ENCODE assay signal across 32 cellular contexts in genomic region chr13:19266979-19267378, GRCh38.
"Had no signal": no experiment of that assay in that cellular context is flagged by ENCODE, and none has a peak within 500 bp of the region (broad histone marks: within the 10 kb centered on the region; RNA-seq: fewer than 3 reads in every experiment).

No MANE protein-coding gene starts in this region.

- H3K9me3 ChIP-seq: ascending aorta, colonic mucosa, SJSA1 had no signal

- H3K27me3 Mint-ChIP-seq: activated CD4-positive, alpha-beta memory T cell treated with anti-CD3 and anti-CD28 coated beads, Interleukin-2, amount 10 ng/mL, durations not matched to agents 7 days and 5 days; activated CD8-positive, alpha-beta memory T cell treated with anti-CD3 and anti-CD28 coated beads, Interleukin-2, amount 10 ng/mL, durations not matched to agents 7 days and 5 days; central memory CD8-positive, alpha-beta T cell had no signal

- H3K4me1 ChIP-seq: ascending aorta, colonic mucosa, SJSA1 had no signal

- H3K36me3 ChIP-seq: ascending aorta, cardiac muscle cell, colonic mucosa, SJSA1, WERI-Rb-1 had no signal

- H3K27ac Mint-ChIP-seq: activated CD4-positive, alpha-beta memory T cell treated with anti-CD3 and anti-CD28 coated beads, Interleukin-2, amount 10 ng/mL, durations not matched to agents 7 days and 5 days; activated CD8-positive, alpha-beta memory T cell treated with anti-CD3 and anti-CD28 coated beads, Interleukin-2, amount 10 ng/mL, durations not matched to agents 7 days and 5 days; activated naive CD8-positive, alpha-beta T cell treated with anti-CD3 and anti-CD28 coated beads for 36 hours had no signal

- H3K9me3 Mint-ChIP-seq: activated CD4-positive, alpha-beta memory T cell treated with anti-CD3 and anti-CD28 coated beads, Interleukin-2, amount 10 ng/mL, durations not matched to agents 7 days and 5 days; activated naive CD8-positive, alpha-beta T cell treated with anti-CD3 and anti-CD28 coated beads for 36 hours; central memory CD8-positive, alpha-beta T cell had no signal

- H3K27me3 ChIP-seq: ascending aorta, cardiac muscle cell, colonic mucosa, SJSA1 had no signal

- DNase-seq: activated CD4-positive, alpha-beta memory T cell treated with anti-CD3 and anti-CD28 coated beads, Interleukin-2, amount 10 ng/mL, durations not matched to agents 7 days and 5 days; activated CD4-positive, alpha-beta T cell treated with anti-CD3 and anti-CD28 coated beads for 1 hour; activated CD4-positive, alpha-beta T cell treated with anti-CD3 and anti-CD28 coated beads for 48 hours; activated CD4-positive, CD25-positive, alpha-beta regulatory T cell; activated CD8-positive, alpha-beta memory T cell treated with anti-CD3 and anti-CD28 coated beads for 24 hours; activated CD8-positive, alpha-beta memory T cell treated with anti-CD3 and anti-CD28 coated beads, Interleukin-2, amount 10 ng/mL, durations not matched to agents 7 days and 5 days; activated CD8-positive, alpha-beta memory T cell treated with anti-CD3 and anti-CD28 coated beads, Interleukin-2, amount 50 U/mL, for 48 hours; activated effector memory CD4-positive, alpha-beta T cell treated with Interleukin-2 at 50 U/mL for 16 hours; activated naive CD4-positive, alpha-beta T cell; activated naive CD4-positive, alpha-beta T cell treated with anti-CD3 and anti-CD28 coated beads, Interleukin-2, amount 50 U/mL, for 16 hours; activated naive CD8-positive, alpha-beta T cell treated with anti-CD3 and anti-CD28 coated beads for 36 hours; activated T-cell treated with anti-CD3 and anti-CD28 coated beads, Interleukin-2, amount 50 U/mL, for 48 hours; amygdala; colonic mucosa; NCI-H1105; NCI-H1417 treated with DMSO at 0.1 percent for 48 hours; NCI-H1694; NCI-H1930; NCI-H2081 treated with DMSO at 0.1 percent for 48 hours; NCI-H226; NCI-H446 treated with DMSO at 0.1 percent for 48 hours; NCI-H524; NCI-H69; NCI-H82; SHP77 treated with DMSO at 0.1 percent for 48 hours; T1000; WERI-Rb-1 had no signal

- H3K4me3 ChIP-seq: ascending aorta, cardiac muscle cell, colonic mucosa, SJSA1 had no signal

- H3K27ac ChIP-seq: ascending aorta, cardiac muscle cell, colonic mucosa, SJSA1, WERI-Rb-1 had no signal

- H3K36me3 Mint-ChIP-seq: activated CD8-positive, alpha-beta memory T cell treated with anti-CD3 and anti-CD28 coated beads, Interleukin-2, amount 10 ng/mL, durations not matched to agents 7 days and 5 days; activated naive CD8-positive, alpha-beta T cell treated with anti-CD3 and anti-CD28 coated beads for 36 hours had no signal

- H3K4me3 Mint-ChIP-seq: activated CD4-positive, alpha-beta memory T cell treated with anti-CD3 and anti-CD28 coated beads, Interleukin-2, amount 10 ng/mL, durations not matched to agents 7 days and 5 days; activated CD8-positive, alpha-beta memory T cell treated with anti-CD3 and anti-CD28 coated beads, Interleukin-2, amount 10 ng/mL, durations not matched to agents 7 days and 5 days; activated naive CD8-positive, alpha-beta T cell treated with anti-CD3 and anti-CD28 coated beads for 36 hours; central memory CD8-positive, alpha-beta T cell had no signal

- H3K4me1 Mint-ChIP-seq: activated CD4-positive, alpha-beta memory T cell treated with anti-CD3 and anti-CD28 coated beads, Interleukin-2, amount 10 ng/mL, durations not matched to agents 7 days and 5 days; activated CD8-positive, alpha-beta memory T cell treated with anti-CD3 and anti-CD28 coated beads, Interleukin-2, amount 10 ng/mL, durations not matched to agents 7 days and 5 days; activated naive CD8-positive, alpha-beta T cell treated with anti-CD3 and anti-CD28 coated beads for 36 hours; central memory CD8-positive, alpha-beta T cell had no signal

- ATAC-seq: activated CD8-positive, alpha-beta memory T cell treated with anti-CD3 and anti-CD28 coated beads, Interleukin-2, amount 10 ng/mL, durations not matched to agents 7 days and 5 days; Panc1 had no signal
